ENCODE assay signal across 7 cellular contexts in genomic region chr14:105180598-105181528, GRCh38. TPM values are rescaled to one million over a fixed set of nuclear protein-coding genes. Genes with fewer than 3 reads are reported as not detected.
DNase-seq lines count a peak whose midpoint lies in the region; ATAC-seq and TF ChIP-seq lines count a peak whose summit lies in the region.

TSS of gene NUDT14 (minus strand) at chr14:105181312. CDS start at chr14:105181209, 103 bp downstream.

- intact Hi-C loops in natural killer cell (cut with micrococcal nuclease): no loop called here

- H3K36me3 Mint-ChIP-seq in activated T-cell treated with anti-CD3 and anti-CD28 coated beads, Interleukin-2, amount 50 U/mL, for 24 hours (ENCODE audit: low read depth): no peaks in the 10 kb centered on the region
- no peaks in the 10 kb centered on the region for H3K36me3 Mint-ChIP-seq in natural killer cell
- H3K36me3 Mint-ChIP-seq in stimulated activated naive CD8-positive, alpha-beta T cell treated with anti-CD3 and anti-CD28 coated beads, Interleukin-15, Interleukin-2, amounts not matched to agents 100 ng/mL and 50 ng/mL, for 24 hours (ENCODE audit: low read depth): no peaks in the 10 kb centered on the region

- H3K9me3 Mint-ChIP-seq in activated T-cell treated with anti-CD3 and anti-CD28 coated beads, Interleukin-2, amount 50 U/mL, for 24 hours: no peaks in the 10 kb centered on the region
- no peaks in the 10 kb centered on the region for H3K9me3 Mint-ChIP-seq in natural killer cell
- H3K9me3 Mint-ChIP-seq in stimulated activated naive CD8-positive, alpha-beta T cell treated with anti-CD3 and anti-CD28 coated beads, Interleukin-15, Interleukin-2, amounts not matched to agents 100 ng/mL and 50 ng/mL, for 24 hours: no peaks in the 10 kb centered on the region

- no peaks in the 10 kb centered on the region for H3K36me3 ChIP-seq in esophagus (ENCODE audit: control insufficient read depth in 2 of 2, insufficient read depth in 2 of 2, low read length in 1 of 2)

- no peaks in the 10 kb centered on the region for H3K27me3 ChIP-seq in esophagus (ENCODE audit: control insufficient read depth in 1 of 2, insufficient read depth in 2 of 2, low read length in 2 of 2)

- no peak for TF ChIP-seq CTCF in natural killer cell (IDR thresholded peaks at IDR 0.05)

- peak within 1 kb of the TSS; percentile 15 to 37 for H3K27ac ChIP-seq in esophagus (ENCODE audit: low read depth in 2 of 2, low read length in 1 of 2)

- peak within 1 kb of the TSS; percentile 64 for H3K27ac Mint-ChIP-seq in activated T-cell treated with anti-CD3 and anti-CD28 coated beads, Interleukin-2, amount 50 U/mL, for 24 hours
- peak within 1 kb of the TSS in 1 of 2 donors; percentile 36 for H3K27ac Mint-ChIP-seq in natural killer cell
- H3K27ac Mint-ChIP-seq in stimulated activated naive CD8-positive, alpha-beta T cell treated with anti-CD3 and anti-CD28 coated beads, Interleukin-15, Interleukin-2, amounts not matched to agents 100 ng/mL and 50 ng/mL, for 24 hours: no peak within 1 kb of the TSS

- TF ChIP-seq POLR2A in GM15510 (IDR thresholded peaks at IDR 0.05; ENCODE audit: borderline replicate concordance, extremely low read depth, insufficient read length): peak; percentile 44

- peaks cover 5 to 20% of the 10 kb centered on the region in 2 donors for H3K4me1 ChIP-seq in esophagus (ENCODE audit: control insufficient read depth in 2 of 2, insufficient read depth in 2 of 2, low read length in 1 of 2)

- peaks cover 9% of the 10 kb centered on the region for H3K4me1 Mint-ChIP-seq in activated T-cell treated with anti-CD3 and anti-CD28 coated beads, Interleukin-2, amount 50 U/mL, for 24 hours (ENCODE audit: low read depth)
- peaks cover 5 to 10% of the 10 kb centered on the region in 2 donors for H3K4me1 Mint-ChIP-seq in natural killer cell
- H3K4me1 Mint-ChIP-seq in stimulated activated naive CD8-positive, alpha-beta T cell treated with anti-CD3 and anti-CD28 coated beads, Interleukin-15, Interleukin-2, amounts not matched to agents 100 ng/mL and 50 ng/mL, for 24 hours (ENCODE audit: low read depth): peaks cover 5% of the 10 kb centered on the region

- H3K9me3 ChIP-seq in esophagus (ENCODE audit: control insufficient read depth in 2 of 2, insufficient read depth in 1 of 2, low read depth in 1 of 2, low read length in 1 of 2): no peaks in the 10 kb centered on the region

- peak; percentile 57 for ATAC-seq in HG02852 (IDR thresholded peaks at IDR 0.05; ENCODE audit: unreplicated experiment)
- ATAC-seq in natural killer cell: peak; percentile 86 to 94 (median 90)

- DNase-seq in NCI-H748 treated with DMSO at 0.1 percent for 48 hours (lab: John Stamatoyannopoulos, UW): peak; percentile 40
- DNase-seq in activated T-cell treated with anti-CD3 and anti-CD28 coated beads, Interleukin-2, amount 50 U/mL, for 24 hours: peak; percentile 94
- peak; percentile 74 for DNase-seq in natural killer cell

- peak within 1 kb of the TSS; percentile 49 to 51 for H3K4me3 ChIP-seq in esophagus (ENCODE audit: low read depth in 1 of 2, low read length in 2 of 2)

- no peaks in the 10 kb centered on the region for H3K27me3 Mint-ChIP-seq in activated T-cell treated with anti-CD3 and anti-CD28 coated beads, Interleukin-2, amount 50 U/mL, for 24 hours
- no peaks in the 10 kb centered on the region for H3K27me3 Mint-ChIP-seq in natural killer cell (ENCODE audit: low read depth in 2 of 2)
- H3K27me3 Mint-ChIP-seq in stimulated activated naive CD8-positive, alpha-beta T cell treated with anti-CD3 and anti-CD28 coated beads, Interleukin-15, Interleukin-2, amounts not matched to agents 100 ng/mL and 50 ng/mL, for 24 hours: no peaks in the 10 kb centered on the region

- peak within 1 kb of the TSS; percentile 75 for H3K4me3 Mint-ChIP-seq in activated T-cell treated with anti-CD3 and anti-CD28 coated beads, Interleukin-2, amount 50 U/mL, for 24 hours
- H3K4me3 Mint-ChIP-seq in natural killer cell: peak within 1 kb of the TSS; percentile 78
- peak within 1 kb of the TSS; percentile 63 for H3K4me3 Mint-ChIP-seq in stimulated activated naive CD8-positive, alpha-beta T cell treated with anti-CD3 and anti-CD28 coated beads, Interleukin-15, Interleukin-2, amounts not matched to agents 100 ng/mL and 50 ng/mL, for 24 hours

- WGBS in esophagus, 2 donors: 1 to 2% methylated on average over 73 to 104 of the region's 105 CpGs

RNA-seq across cellular contexts. Expression of gene NUDT14, which starts in this region (rescaled TPM):
- 10 to 100 TPM; 16.1 to 25.5 TPM for polyA plus RNA-seq in esophagus
- total RNA-seq in natural killer cell: 10 to 100 TPM; 16.0 to 32.9 (median 22.8) TPM

Comparison
In these comparisons a context has a peak if more than half of its experiments do, and no peak if none do; other contexts are left out.
1. Peak in every context shown above with its lines: DNase-seq, ATAC-seq, H3K4me3 ChIP-seq and H3K27ac ChIP-seq.
2. DNase-seq: peak in every context shown above with its lines; median percentile 94 in activated T-cell treated with anti-CD3 and anti-CD28 coated beads, Interleukin-2, amount 50 U/mL, for 24 hours; 74 in natural killer cell; 40 in NCI-H748 treated with DMSO at 0.1 percent for 48 hours.